13 cellular contexts compared by ENCODE assay signal in genomic region chr4:162645381-162645780, GRCh38.
DNase-seq lines count a peak whose midpoint lies in the region; ATAC-seq and TF ChIP-seq lines count a peak whose summit lies in the region.
"Had no signal": no experiment of that assay in that cellular context is flagged by ENCODE, and none has a peak within 500 bp of the region (broad histone marks: within the 10 kb centered on the region; RNA-seq: fewer than 3 reads in every experiment).

No MANE protein-coding gene starts in this region.

- H3K4me2 ChIP-seq in MM.1S (ENCODE audit: low read depth, low read length), result no peak overlapping the region

- no peaks in the 10 kb centered on the region for H3K36me3 ChIP-seq in heart left ventricle
- no peaks in the 10 kb centered on the region for H3K36me3 ChIP-seq in MM.1S (replicated peaks; ENCODE audit: insufficient read depth, low read length)
- H3K36me3 ChIP-seq: tibial artery had no signal

- DNase-seq in heart left ventricle (no peak), Right ventricle myocardium inferior (ENCODE audit: missing footprints) (no peak), OCI-M1 (lab: John Stamatoyannopoulos, UW) (peak; percentile 26), epithelial cell of proximal tubule (ENCODE audit: low read depth) (peak; percentile 2), superior temporal gyrus (ENCODE audit: extremely low spot score) (peak; percentile 35), glutamatergic neuron (no peak), NCI-H128 (lab: John Stamatoyannopoulos, UW; ENCODE audit: unreplicated experiment) (no peak), MM.1S (no peak)
- DNase-seq: activated naive CD8-positive, alpha-beta T cell treated with anti-CD3 and anti-CD28 coated beads, Interleukin-2, amount 50 U/mL, for 24 hours; NCI-H146; SHP77 treated with DMSO at 0.1 percent for 48 hours; tibial artery had no signal

- no peaks in the 10 kb centered on the region for H3K36me3 Mint-ChIP-seq in glutamatergic neuron (ENCODE audit: unreplicated experiment)

- WGBS in heart left ventricle, 4 donors, result 36 to 41% (median 39%) methylated on average over 4 of the region's 4 CpGs

- H3K9ac ChIP-seq in MM.1S (ENCODE audit: low read length), result no peak overlapping the region

- H3K9me3 ChIP-seq in heart left ventricle (peaks cover 0 to 4% (median 0%) of the 10 kb centered on the region in 12 donors), MM.1S (replicated peaks; ENCODE audit: insufficient read depth, low read length) (no peaks in the 10 kb centered on the region)
- H3K9me3 ChIP-seq: tibial artery had no signal

- TF ChIP-seq CTCF in heart left ventricle (IDR thresholded peaks at IDR 0.05), result peak in 11 of 12 donors; percentile 26 to 60 (median 49)
- TF ChIP-seq CTCF in epithelial cell of proximal tubule (conservative IDR thresholded peaks at IDR 0.05; ENCODE audit: low read depth, low read length), result peak; percentile 61
- TF ChIP-seq CTCF in glutamatergic neuron (IDR thresholded peaks at IDR 0.05; ENCODE audit: partially characterized antibody, unreplicated experiment), result no peak
- no peak for TF ChIP-seq CTCF in MM.1S (IDR thresholded peaks at IDR 0.05; ENCODE audit: low read length)

- H3K79me2 ChIP-seq in MM.1S (ENCODE audit: low read length), result no peaks in the 10 kb centered on the region

- H3F3A ChIP-seq in MM.1S (ENCODE audit: insufficient read depth, low read length), result no peaks in the 10 kb centered on the region

- H3K9me2 ChIP-seq in MM.1S (replicated peaks; ENCODE audit: insufficient read depth, low read length), result no peaks in the 10 kb centered on the region

- intact Hi-C loops in heart left ventricle (cut with DNase I), result loop anchor here in 9 of 10 donors (2.0 to 10.0 kb wide), 7 partner anchors 389 to 899 kb away; partner anchors contain the start of gene NPY1R (in 6 of the 9)
- intact Hi-C loops in Right ventricle myocardium inferior (cut with DNase I), result loop anchor here (5.0 kb wide), 1 partner anchor 392 kb away; no protein-coding TSS in a partner anchor

- H3K4me1 Mint-ChIP-seq in glutamatergic neuron (ENCODE audit: low read depth, unreplicated experiment), result no peaks in the 10 kb centered on the region
- H3K4me1 Mint-ChIP-seq: activated naive CD8-positive, alpha-beta T cell treated with anti-CD3 and anti-CD28 coated beads, Interleukin-2, amount 50 U/mL, for 24 hours had no signal

- H3K27ac Mint-ChIP-seq in glutamatergic neuron (ENCODE audit: unreplicated experiment), result no peak overlapping the region
- H3K27ac Mint-ChIP-seq: activated naive CD8-positive, alpha-beta T cell treated with anti-CD3 and anti-CD28 coated beads, Interleukin-2, amount 50 U/mL, for 24 hours had no signal

- no peaks in the 10 kb centered on the region for H4K20me1 ChIP-seq in MM.1S (ENCODE audit: insufficient read depth, low read length)

- no peak overlapping the region for H3K4me3 Mint-ChIP-seq in glutamatergic neuron (ENCODE audit: unreplicated experiment)
- H3K4me3 Mint-ChIP-seq: activated naive CD8-positive, alpha-beta T cell treated with anti-CD3 and anti-CD28 coated beads, Interleukin-2, amount 50 U/mL, for 24 hours had no signal

- no peak for TF ChIP-seq POLR2A in heart left ventricle (IDR thresholded peaks at IDR 0.05)

- H2AFZ ChIP-seq in MM.1S (ENCODE audit: low read length), result no peak overlapping the region

- ATAC-seq in heart left ventricle, result peak in 2 of 4 donors; percentile 50 to 59
- no peak for ATAC-seq in Right ventricle myocardium inferior
- ATAC-seq: activated naive CD8-positive, alpha-beta T cell treated with anti-CD3 and anti-CD28 coated beads, Interleukin-2, amount 50 U/mL, for 24 hours had no signal

- no peaks in the 10 kb centered on the region for H3K27me3 Mint-ChIP-seq in glutamatergic neuron (ENCODE audit: unreplicated experiment)
- H3K27me3 Mint-ChIP-seq: activated naive CD8-positive, alpha-beta T cell treated with anti-CD3 and anti-CD28 coated beads, Interleukin-2, amount 50 U/mL, for 24 hours had no signal

- no peak overlapping the region for H3K27ac ChIP-seq in heart left ventricle
- H3K27ac ChIP-seq in MM.1S (ENCODE audit: low read length), result no peak overlapping the region
- H3K27ac ChIP-seq: skin epidermis, tibial artery had no signal

- no peaks in the 10 kb centered on the region for H3K9me3 Mint-ChIP-seq in glutamatergic neuron (ENCODE audit: unreplicated experiment)

- H3K4me3 ChIP-seq in heart left ventricle, result no peak overlapping the region
- H3K4me3 ChIP-seq in epithelial cell of proximal tubule (ENCODE audit: low read depth, low read length), result no peak overlapping the region
- H3K4me3 ChIP-seq in MM.1S (ENCODE audit: low read length), result no peak overlapping the region
- H3K4me3 ChIP-seq: skin epidermis, tibial artery had no signal

- H3K4me1 ChIP-seq in heart left ventricle, result no peaks in the 10 kb centered on the region
- H3K4me1 ChIP-seq in MM.1S (ENCODE audit: low read length), result no peaks in the 10 kb centered on the region

- H3K27me3 ChIP-seq in heart left ventricle (no peaks in the 10 kb centered on the region), MM.1S (replicated peaks; ENCODE audit: insufficient read depth, low read length) (no peaks in the 10 kb centered on the region)
- H3K27me3 ChIP-seq: tibial artery had no signal

Comparison
In these comparisons a context has a peak if more than half of its experiments do, and no peak if none do; other contexts are left out.
1. DNase-seq: peak in OCI-M1 (single experiment), epithelial cell of proximal tubule (single experiment) and superior temporal gyrus (single experiment); none in heart left ventricle (0 of 5), Right ventricle myocardium inferior (single experiment), glutamatergic neuron (single experiment), NCI-H128 (single experiment) and MM.1S (single experiment).
2. CTCF ChIP-seq: peak in heart left ventricle (11 of 12) and epithelial cell of proximal tubule (single experiment); none in glutamatergic neuron (single experiment) and MM.1S (single experiment).